In the genomic region with DNA sequence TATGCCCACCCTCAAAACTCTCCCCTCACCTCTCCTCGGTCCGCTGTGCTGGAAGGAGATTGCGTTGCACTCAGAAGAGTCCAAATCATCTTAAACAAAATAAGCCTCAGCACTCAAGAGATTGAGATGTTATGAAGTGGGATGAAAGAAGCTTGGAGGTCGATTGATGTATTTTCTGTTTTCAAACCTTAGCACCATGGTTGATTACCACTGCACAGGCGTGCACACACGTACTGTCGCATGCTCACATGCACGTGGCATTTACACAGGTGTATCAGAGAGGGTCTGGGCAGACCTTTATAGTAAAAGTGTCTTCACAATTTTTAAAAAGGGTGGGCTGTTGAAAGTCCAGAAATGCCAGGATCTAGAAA, we compare ENCODE assay signal across 8 cellular contexts. TPM values are rescaled to one million over a fixed set of nuclear protein-coding genes. Genes with fewer than 3 reads are reported as not detected.
A peak's percentile ranks its signal among the peaks of the same experiment; 100 is the strongest.
DNase-seq lines count a peak whose midpoint lies in the region; ATAC-seq and TF ChIP-seq lines count a peak whose summit lies in the region.

No MANE protein-coding gene starts in this region.

- H3K9me3 ChIP-seq in adipocyte (ENCODE audit: control insufficient read depth, low read length) (no peaks in the 10 kb centered on the region), right lobe of liver (no peaks in the 10 kb centered on the region)

- no peak for TF ChIP-seq CTCF in right lobe of liver (IDR thresholded peaks at IDR 0.05)
- no peak for TF ChIP-seq CTCF in type B pancreatic cell (conservative IDR thresholded peaks at IDR 0.05)

- H3K36me3 ChIP-seq in adipocyte (ENCODE audit: control insufficient read depth, insufficient read depth, low read length, severe bottlenecking), result no peaks in the 10 kb centered on the region
- H3K36me3 ChIP-seq in right lobe of liver, result no peaks in the 10 kb centered on the region

- H3K4me3 Mint-ChIP-seq in activated T-cell treated with anti-CD3 and anti-CD28 coated beads, Interleukin-2, amount 50 U/mL, for 4 hours, result peak overlapping the region; percentile 86
- peak overlapping the region; percentile 94 for H3K4me3 Mint-ChIP-seq in type B pancreatic cell

- H3K27me3 Mint-ChIP-seq in activated T-cell treated with anti-CD3 and anti-CD28 coated beads, Interleukin-2, amount 50 U/mL, for 4 hours (ENCODE audit: low read depth), result no peaks in the 10 kb centered on the region
- H3K27me3 Mint-ChIP-seq in type B pancreatic cell, result no peaks in the 10 kb centered on the region

- peak overlapping the region; percentile 93 for H3K4me3 ChIP-seq in adipocyte (ENCODE audit: low read length)
- peak overlapping the region; percentile 17 to 32 (median 31) for H3K4me3 ChIP-seq in right lobe of liver

- H3K36me3 Mint-ChIP-seq in activated T-cell treated with anti-CD3 and anti-CD28 coated beads, Interleukin-2, amount 50 U/mL, for 4 hours (ENCODE audit: insufficient read depth), result peaks cover 7% of the 10 kb centered on the region
- H3K36me3 Mint-ChIP-seq in type B pancreatic cell, result peaks cover 10% of the 10 kb centered on the region

- peak overlapping the region; percentile 84 for H3K9ac ChIP-seq in adipocyte (ENCODE audit: low read length)

- H3K4me1 ChIP-seq in adipocyte (ENCODE audit: control insufficient read depth, insufficient read depth, low read length), result peaks cover 15% of the 10 kb centered on the region
- no peaks in the 10 kb centered on the region for H3K4me1 ChIP-seq in right lobe of liver

- ATAC-seq in activated T-cell treated with anti-CD3 and anti-CD28 coated beads, Interleukin-2, amount 50 U/mL, for 4 hours, result peak in 1 of 2 donors; percentile 3
- no peak for ATAC-seq in right lobe of liver

- no peak overlapping the region for H3K27ac ChIP-seq in right lobe of liver

- peak overlapping the region; percentile 90 for H3K27ac Mint-ChIP-seq in type B pancreatic cell

- H3K27me3 ChIP-seq in adipocyte (replicated peaks; ENCODE audit: control insufficient read depth, insufficient read depth, low read length) (no peaks in the 10 kb centered on the region), right lobe of liver (peaks cover 0 to 2% of the 10 kb centered on the region in 2 donors)

- no peak for DNase-seq in activated T-cell treated with anti-CD3 and anti-CD28 coated beads, Interleukin-2, amount 50 U/mL, for 4 hours
- no peak for DNase-seq in activated T-cell treated with anti-CD3 and anti-CD28 coated beads, Interleukin-2, amount 50 U/mL, for 48 hours
- DNase-seq in adipocyte (ENCODE audit: low read depth) (no peak), right lobe of liver (no peak), type B pancreatic cell (ENCODE audit: extremely low spot score, unreplicated experiment) (no peak), activated gamma-delta T cell (lab: John Stamatoyannopoulos, UW) (no peak), LoVo (ENCODE audit: low spot score) (no peak), SK-N-DZ (ENCODE audit: low spot score) (no peak)

- peaks cover 21% of the 10 kb centered on the region for H3K4me1 Mint-ChIP-seq in activated T-cell treated with anti-CD3 and anti-CD28 coated beads, Interleukin-2, amount 50 U/mL, for 4 hours (ENCODE audit: low read depth)
- H3K4me1 Mint-ChIP-seq in type B pancreatic cell (ENCODE audit: unreplicated experiment), result peaks cover 10% of the 10 kb centered on the region

- H3K9me3 Mint-ChIP-seq in activated T-cell treated with anti-CD3 and anti-CD28 coated beads, Interleukin-2, amount 50 U/mL, for 4 hours, result no peaks in the 10 kb centered on the region
- no peaks in the 10 kb centered on the region for H3K9me3 Mint-ChIP-seq in type B pancreatic cell

- no peak for TF ChIP-seq POLR2A in right lobe of liver (IDR thresholded peaks at IDR 0.05)

- intact Hi-C loops in right lobe of liver (cut with DNase I), result no loop called here

- WGBS in right lobe of liver (ENCODE audit: insufficient coverage, low coverage, low lambda C conversion rate, missing lambda C conversion rate), result 5% methylated on average over 8 of the region's 8 CpGs

RNA-seq across cellular contexts. Expression of a gene that starts 0.6 kb away (rescaled TPM):
- 1 to 10 TPM; 1.5 to 2.0 (median 2.0) TPM for total RNA-seq in activated T-cell treated with anti-CD3 and anti-CD28 coated beads, Interleukin-2, amount 50 U/mL, for 4 hours
- total RNA-seq in right lobe of liver, result 1 to 10 TPM in 1 of 6 experiments, under 1 TPM in 5; 0.42 to 1.7 (median 0.78) TPM
- total RNA-seq in type B pancreatic cell (ENCODE audit: low replicate concordance), result 9.6 and 24.4 TPM in 2 replicates
- 6.7 and 10.5 TPM in 2 replicates for polyA plus RNA-seq in SK-N-DZ (2014; cell fraction: cytosol; rRNA removed)
- 20.7 and 27.4 TPM in 2 replicates for polyA plus RNA-seq in SK-N-DZ (2014; cell fraction: nucleus; rRNA removed)
